1 cellular context compared by ENCODE assay signal in genomic region chr9:94899464-94900221, GRCh38.
TF ChIP-seq lines count a peak whose summit lies in the region.

No MANE protein-coding gene starts in this region.

TF ChIP-seq in HepG2, 621 proteins besides CTCF, POLR2A, EP300 and RAD21 (continued from another document and continues in another):
- TF ChIP-seq REST (IDR thresholded peaks at IDR 0.05; ENCODE audit: borderline replicate concordance in 1 of 2, low read depth in 1 of 2, low read length in 2 of 2) (peak in 1 of 2 experiments; percentile 12; a peak in 1 of 4 replicates), ZNF318 (CRISPR knock-in tag; IDR thresholded peaks at IDR 0.05) (no peak), ZNF766 (CRISPR knock-in tag; IDR thresholded peaks at IDR 0.05; ENCODE audit: borderline replicate concordance) (no peak), ZNF704 (CRISPR knock-in tag; IDR thresholded peaks at IDR 0.05; ENCODE audit: borderline replicate concordance) (no peak), MED13 (CRISPR knock-in tag; IDR thresholded peaks at IDR 0.05) (no peak), ZNF878 (CRISPR knock-in tag; IDR thresholded peaks at IDR 0.05) (peak; percentile 64; the same call in 1 of the 2 replicates), CREM (IDR thresholded peaks at IDR 0.05) (peak; percentile 71), CREM (CRISPR knock-in tag; IDR thresholded peaks at IDR 0.05) (no peak), ZBTB20 (CRISPR knock-in tag; IDR thresholded peaks at IDR 0.05; ENCODE audit: borderline replicate concordance, low read depth) (peak; percentile 99; the same call in 1 of the 2 replicates), ZNF207 (IDR thresholded peaks at IDR 0.05; ENCODE audit: borderline replicate concordance) (no peak), TMF1 (CRISPR knock-in tag; IDR thresholded peaks at IDR 0.05; ENCODE audit: low read depth) (no peak), CAMTA2 (CRISPR knock-in tag; IDR thresholded peaks at IDR 0.05; ENCODE audit: borderline replicate concordance) (no peak), SMYD3 (CRISPR knock-in tag; IDR thresholded peaks at IDR 0.05) (no peak), ZFP36 (IDR thresholded peaks at IDR 0.05; ENCODE audit: borderline replicate concordance, low read depth, low read length, partially characterized antibody) (peak; percentile 45), ZNF503 (CRISPR knock-in tag; IDR thresholded peaks at IDR 0.05) (peak; percentile 46; the same call in 1 of the 2 replicates), ZNF431 (CRISPR knock-in tag; IDR thresholded peaks at IDR 0.05; ENCODE audit: borderline replicate concordance, low read depth) (0 out of 2 replicates have a peak, but pooled peaks have one; percentile 27), RNF2 (conservative IDR thresholded peaks at IDR 0.05; ENCODE audit: low read depth) (no peak), BCL3 (CRISPR knock-in tag; IDR thresholded peaks at IDR 0.05) (0 out of 2 replicates have a peak, but pooled peaks have one; percentile 29), ZBTB44 (CRISPR knock-in tag; IDR thresholded peaks at IDR 0.05) (no peak), MAZ (IDR thresholded peaks at IDR 0.05; ENCODE audit: borderline replicate concordance, low read depth, low read length) (no peak), MAZ (CRISPR knock-in tag; IDR thresholded peaks at IDR 0.05; ENCODE audit: low read depth) (peak; percentile 29; the same call in 1 of the 2 replicates), NFE2L1 (CRISPR knock-in tag; IDR thresholded peaks at IDR 0.05; ENCODE audit: borderline replicate concordance) (no peak), TEF (CRISPR knock-in tag; IDR thresholded peaks at IDR 0.05) (no peak), SMAD9 (CRISPR knock-in tag; IDR thresholded peaks at IDR 0.05) (no peak), NCOA2 (CRISPR knock-in tag; IDR thresholded peaks at IDR 0.05) (peak; percentile 73), ZNF720 (CRISPR knock-in tag; IDR thresholded peaks at IDR 0.05) (no peak), ZFYVE20 (CRISPR knock-in tag; IDR thresholded peaks at IDR 0.05; ENCODE audit: borderline replicate concordance, low read depth) (no peak), ZNF160 (CRISPR knock-in tag; IDR thresholded peaks at IDR 0.05) (no peak), E2F2 (CRISPR knock-in tag; IDR thresholded peaks at IDR 0.05; ENCODE audit: borderline replicate concordance) (no peak), EED (CRISPR knock-in tag; IDR thresholded peaks at IDR 0.05) (no peak), ZNF12 (CRISPR knock-in tag; IDR thresholded peaks at IDR 0.05) (0 out of 2 replicates have a peak, but pooled peaks have one; percentile 49), CHCHD3 (CRISPR knock-in tag; IDR thresholded peaks at IDR 0.05) (no peak), ZXDC (CRISPR knock-in tag; IDR thresholded peaks at IDR 0.05) (no peak)
